In genomic region chr7:17677408-17677807, GRCh38 we compare ENCODE assay signal across 28 cellular contexts.
DNase-seq lines count a peak whose midpoint lies in the region; ATAC-seq and TF ChIP-seq lines count a peak whose summit lies in the region.
"Had no signal": no experiment of that assay in that cellular context is flagged by ENCODE, and none has a peak within 500 bp of the region (broad histone marks: within the 10 kb centered on the region; RNA-seq: fewer than 3 reads in every experiment).

No MANE protein-coding gene starts in this region.

- H3K79me2 ChIP-seq in SK-N-SH (ENCODE audit: insufficient read depth), result no peaks in the 10 kb centered on the region

- no peaks in the 10 kb centered on the region for H3K36me3 Mint-ChIP-seq in activated CD4-positive, alpha-beta T cell treated with anti-CD3 and anti-CD28 coated beads, Interleukin-2, amount 10 ng/mL, durations not matched to agents 7 days and 5 days (ENCODE audit: low read depth)
- no peaks in the 10 kb centered on the region for H3K36me3 Mint-ChIP-seq in progenitor cell of endocrine pancreas (ENCODE audit: insufficient read depth)
- H3K36me3 Mint-ChIP-seq: activated CD4-positive, alpha-beta memory T cell treated with anti-CD3 and anti-CD28 coated beads for 36 hours; CD14-positive monocyte had no signal

- no peaks in the 10 kb centered on the region for H3K27me3 ChIP-seq in SK-N-SH (ENCODE audit: insufficient read depth)
- H3K27me3 ChIP-seq: adrenal gland, heart right ventricle, testis, vagina had no signal

- H3K4me1 ChIP-seq in SK-N-SH (ENCODE audit: control insufficient read depth in 1 of 2, insufficient read depth in 2 of 2, low read depth in 1 of 2, low read length in 1 of 2), result peaks cover 0 to 22% of the 10 kb centered on the region in 2 experiments; a peak in 3 of 4 replicates
- H3K4me1 ChIP-seq: prostate gland had no signal

- no peaks in the 10 kb centered on the region for H3K9me3 ChIP-seq in SK-N-SH
- H3K9me3 ChIP-seq: adrenal gland, heart right ventricle, mucosa of descending colon, prostate gland, testis, vagina had no signal

- H3K9ac ChIP-seq in SK-N-SH, result peak overlapping the region; percentile 26; the same call in 1 of the 2 replicates

- H3F3A ChIP-seq in SK-N-SH (replicated peaks; ENCODE audit: insufficient read depth), result peaks cover 12% of the 10 kb centered on the region

- TF ChIP-seq EP300 in SK-N-SH (IDR thresholded peaks at IDR 0.05; ENCODE audit: borderline replicate concordance in 1 of 2, low read depth in 1 of 2, low read length in 1 of 2), result peak in 1 of 2 experiments; percentile 39; a peak in 1 of 4 replicates

- H3K4me3 Mint-ChIP-seq in activated CD4-positive, alpha-beta T cell treated with anti-CD3 and anti-CD28 coated beads, Interleukin-2, amount 10 ng/mL, durations not matched to agents 7 days and 5 days, result no peak overlapping the region
- no peak overlapping the region for H3K4me3 Mint-ChIP-seq in progenitor cell of endocrine pancreas (ENCODE audit: low read depth)
- H3K4me3 Mint-ChIP-seq: activated CD4-positive, alpha-beta memory T cell treated with anti-CD3 and anti-CD28 coated beads for 36 hours; CD14-positive monocyte; central memory CD8-positive, alpha-beta T cell had no signal

- no peak overlapping the region for H3K4me3 ChIP-seq in SK-N-SH (ENCODE audit: low read depth in 2 of 2, low read length in 1 of 2)
- H3K4me3 ChIP-seq: adrenal gland, heart right ventricle, mucosa of descending colon, prostate gland, testis, vagina had no signal

- no peaks in the 10 kb centered on the region for H3K9me2 ChIP-seq in SK-N-SH

- TF ChIP-seq RAD21 in SK-N-SH (IDR thresholded peaks at IDR 0.05; ENCODE audit: low read length), result no peak

- H4K20me1 ChIP-seq in SK-N-SH (ENCODE audit: insufficient read depth), result no peaks in the 10 kb centered on the region

- ATAC-seq in GM19324 (IDR thresholded peaks at IDR 0.05; ENCODE audit: low FRiP score, unreplicated experiment), result no peak
- ATAC-seq: heart right ventricle, left ventricle myocardium superior, mucosa of descending colon, Panc1 had no signal

- H3K27me3 Mint-ChIP-seq in activated CD4-positive, alpha-beta T cell treated with anti-CD3 and anti-CD28 coated beads, Interleukin-2, amount 10 ng/mL, durations not matched to agents 7 days and 5 days, result peaks cover 3% of the 10 kb centered on the region
- peaks cover 4% of the 10 kb centered on the region for H3K27me3 Mint-ChIP-seq in progenitor cell of endocrine pancreas
- H3K27me3 Mint-ChIP-seq: central memory CD8-positive, alpha-beta T cell had no signal

- H3K27ac Mint-ChIP-seq in activated CD4-positive, alpha-beta T cell treated with anti-CD3 and anti-CD28 coated beads, Interleukin-2, amount 10 ng/mL, durations not matched to agents 7 days and 5 days, result no peak overlapping the region
- H3K27ac Mint-ChIP-seq in progenitor cell of endocrine pancreas, result no peak overlapping the region
- H3K27ac Mint-ChIP-seq: activated CD4-positive, alpha-beta memory T cell treated with anti-CD3 and anti-CD28 coated beads for 36 hours; CD14-positive monocyte had no signal

- H3K4me2 ChIP-seq in SK-N-SH, result peak overlapping the region; percentile 4; the same call in 1 of the 2 replicates

- H3K9me3 Mint-ChIP-seq in activated CD4-positive, alpha-beta T cell treated with anti-CD3 and anti-CD28 coated beads, Interleukin-2, amount 10 ng/mL, durations not matched to agents 7 days and 5 days, result no peaks in the 10 kb centered on the region
- H3K9me3 Mint-ChIP-seq in progenitor cell of endocrine pancreas (ENCODE audit: low read depth), result no peaks in the 10 kb centered on the region
- H3K9me3 Mint-ChIP-seq: activated CD4-positive, alpha-beta memory T cell treated with anti-CD3 and anti-CD28 coated beads for 36 hours; central memory CD8-positive, alpha-beta T cell had no signal

- 11% methylated on average over 2 of the region's 2 CpGs for WGBS in SK-N-SH (ENCODE audit: low lambda C conversion rate)

- H3K36me3 ChIP-seq in SK-N-SH (replicated peaks in 1 of 2; ENCODE audit: control insufficient read depth in 1 of 2, insufficient read depth in 2 of 2, low read length in 1 of 2), result no peaks in the 10 kb centered on the region
- H3K36me3 ChIP-seq: adrenal gland, heart right ventricle, prostate gland, vagina, WERI-Rb-1 had no signal

- CTCF ChIA-PET in SK-N-SH (lab: Yijun Ruan, JAX), result interaction anchor here (1.8 kb wide), 1 partner anchor 92 kb away, joined by 3 read pairs; no protein-coding TSS in a partner anchor
- CTCF ChIA-PET in activated CD4-positive, alpha-beta T cell treated with anti-CD3 and anti-CD28 coated beads, Interleukin-2, amount 10 ng/mL, durations not matched to agents 7 days and 5 days (lab: Charles Lee), result interaction anchor here (1.0 kb wide), 1 partner anchor 11 kb away, joined by 3 read pairs; no protein-coding TSS in a partner anchor

- no peak for TF ChIP-seq CTCF in SK-N-SH (IDR thresholded peaks at IDR 0.05)
- TF ChIP-seq CTCF in progenitor cell of endocrine pancreas (IDR thresholded peaks at IDR 0.05; ENCODE audit: unreplicated experiment), result no peak

- no peaks in the 10 kb centered on the region for H3K4me1 Mint-ChIP-seq in activated CD4-positive, alpha-beta T cell treated with anti-CD3 and anti-CD28 coated beads, Interleukin-2, amount 10 ng/mL, durations not matched to agents 7 days and 5 days
- H3K4me1 Mint-ChIP-seq in progenitor cell of endocrine pancreas (ENCODE audit: low read depth), result peaks cover 2% of the 10 kb centered on the region
- H3K4me1 Mint-ChIP-seq: central memory CD8-positive, alpha-beta T cell had no signal

- H3K27ac ChIP-seq in SK-N-SH (ENCODE audit: low read depth in 2 of 2, low read length in 1 of 2), result peak overlapping the region in 1 of 2 experiments; percentile 65; a peak in 2 of 4 replicates
- peak overlapping the region; percentile 96 for H3K27ac ChIP-seq in epithelial cell of prostate
- H3K27ac ChIP-seq: adrenal gland, heart right ventricle, prostate gland, testis, vagina, WERI-Rb-1 had no signal

- DNase-seq in EL, result peak; percentile 79
- DNase-seq in SK-N-SH, result no peak
- DNase-seq in epithelial cell of prostate (ENCODE audit: low read depth, low spot score), result no peak
- DNase-seq in kidney tubule cell (ENCODE audit: low spot score), result peak; percentile 38
- DNase-seq in activated CD4-positive, alpha-beta T cell treated with anti-CD3 and anti-CD28 coated beads, Interleukin-2, amount 10 ng/mL, durations not matched to agents 7 days and 5 days, result no peak
- no peak for DNase-seq in mesenteric fat pad (ENCODE audit: low spot score)
- no peak for DNase-seq in progenitor cell of endocrine pancreas (ENCODE audit: low spot score, unreplicated experiment)
- DNase-seq: activated CD4-positive, alpha-beta memory T cell treated with anti-CD3 and anti-CD28 coated beads for 36 hours; activated effector memory CD4-positive, alpha-beta T cell treated with anti-CD3 and anti-CD28 coated beads, Interleukin-2, amount 50 U/mL, for 16 hours; adrenal gland; erythroblast; heart right ventricle; left ventricle myocardium superior; mucosa of descending colon; NCI-H1417; NCI-H2081 treated with DMSO at 0.1 percent for 48 hours; NCI-H510A treated with DMSO at 0.1 percent for 48 hours; NK-92 treated with Interleukin-12 subunit alpha and Interleukin-12 subunit beta, amount 100 ng/mL, for 24 hours; small intestine; stimulated activated naive CD4-positive, alpha-beta T cell; testis; WERI-Rb-1 had no signal

- POLR2A ChIA-PET in SK-N-SH (lab: Yijun Ruan, JAX), result no interaction called here
- POLR2A ChIA-PET in activated CD4-positive, alpha-beta T cell treated with anti-CD3 and anti-CD28 coated beads, Interleukin-2, amount 10 ng/mL, durations not matched to agents 7 days and 5 days (lab: Charles Lee), result no interaction called here

- peak overlapping the region; percentile 5 for H2AFZ ChIP-seq in SK-N-SH (ENCODE audit: low read depth)

TF ChIP-seq in SK-N-SH, 30 proteins besides CTCF, POLR2A, EP300 and RAD21:
- TF ChIP-seq JUND (IDR thresholded peaks at IDR 0.05) (0 out of 2 replicates have a peak, but pooled peaks have one; percentile 34), FOSL2 (IDR thresholded peaks at IDR 0.05; ENCODE audit: borderline replicate concordance, low read depth) (peak; percentile 52; the same call in 1 of the 2 replicates), TCF12 (IDR thresholded peaks at IDR 0.05) (no peak)

Comparison
In these comparisons a context has a peak if more than half of its experiments do, and no peak if none do; other contexts are left out.
1. DNase-seq: peak in EL (single experiment) and kidney tubule cell (single experiment); none in SK-N-SH (single experiment), epithelial cell of prostate (single experiment), activated CD4-positive, alpha-beta T cell treated with anti-CD3 and anti-CD28 coated beads, Interleukin-2, amount 10 ng/mL, durations not matched to agents 7 days and 5 days (single experiment), mesenteric fat pad (single experiment) and progenitor cell of endocrine pancreas (single experiment).